ENCODE assay signal across 1 cellular context in the genomic region with DNA sequence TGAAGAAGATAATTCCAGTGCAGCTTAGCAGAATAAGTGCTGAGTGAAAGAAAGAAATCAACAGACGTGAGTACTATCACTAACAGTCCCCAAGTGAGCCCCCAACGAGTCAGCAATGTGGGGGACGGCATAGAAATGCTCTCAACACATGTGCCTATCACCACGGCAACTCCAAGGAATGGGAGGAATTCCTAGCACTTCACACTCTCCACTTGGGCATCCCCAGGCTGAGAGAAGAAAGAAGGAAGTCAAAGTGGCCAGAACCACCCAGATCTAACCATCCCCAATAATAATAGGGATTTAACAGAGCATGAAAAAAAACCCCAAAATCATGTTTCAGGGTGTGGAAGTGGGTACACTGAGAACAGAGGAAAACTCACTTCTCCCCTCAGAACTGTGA.
TF ChIP-seq lines count a peak whose summit lies in the region.

No MANE protein-coding gene starts in this region.

TF ChIP-seq in GM23338, 12 proteins besides CTCF, POLR2A, EP300 and RAD21:
- peak; percentile 55; the same call in 1 of the 2 replicates for TF ChIP-seq ZNF462 (CRISPR knock-in tag; IDR thresholded peaks at IDR 0.05)
- TF ChIP-seq ZNF114 (CRISPR knock-in tag; IDR thresholded peaks at IDR 0.05), result no peak
